ENCODE assay signal across 8 cellular contexts in the genomic region with DNA sequence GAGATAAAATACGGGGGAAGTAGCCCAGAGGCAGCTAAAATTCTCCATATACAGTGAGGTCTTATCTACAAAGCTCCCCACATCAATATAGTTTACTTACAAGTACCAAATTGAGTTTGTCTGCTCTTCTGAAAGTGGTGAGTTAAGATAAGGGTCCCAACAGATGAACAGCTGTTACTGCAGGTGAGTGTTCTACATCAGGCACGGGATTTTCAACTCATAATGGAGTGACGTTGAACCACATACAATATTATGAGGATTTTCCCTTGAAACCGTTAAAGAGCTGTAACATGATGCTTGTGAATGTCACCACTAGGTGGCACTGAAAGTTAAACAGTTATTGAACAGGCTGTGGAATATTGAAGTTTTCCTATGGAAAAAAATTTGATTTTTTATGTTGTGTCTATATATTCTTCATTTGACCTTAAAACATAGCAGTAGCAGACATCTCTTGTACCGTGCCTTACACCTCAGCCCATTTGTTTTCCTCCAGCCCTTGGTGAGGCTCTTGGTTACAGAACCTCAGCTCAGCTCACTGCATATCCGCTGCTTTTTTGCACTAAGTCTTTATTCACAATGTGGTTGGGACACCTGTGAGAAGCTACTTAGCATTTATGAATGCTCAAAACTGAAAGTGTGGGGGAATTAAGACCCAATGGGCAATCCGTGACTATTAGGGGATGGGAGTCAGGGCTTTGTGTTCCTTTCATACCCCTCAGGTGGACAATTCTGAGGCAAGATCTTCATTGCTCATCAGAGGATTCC. TPM values are rescaled to one million over a fixed set of nuclear protein-coding genes. Genes with fewer than 3 reads are reported as not detected.
DNase-seq lines count a peak whose midpoint lies in the region; ATAC-seq and TF ChIP-seq lines count a peak whose summit lies in the region.

No MANE protein-coding gene starts in this region.

- no peak overlapping the region for H3K4me3 Mint-ChIP-seq in activated T-cell treated with anti-CD3 and anti-CD28 coated beads, Interleukin-2, amount 50 U/mL, for 4 hours

- no peak for DNase-seq in activated T-cell treated with anti-CD3 and anti-CD28 coated beads, Interleukin-2, amount 50 U/mL, for 4 hours
- no peak for DNase-seq in activated T-cell treated with anti-CD3 and anti-CD28 coated beads, Interleukin-2, amount 50 U/mL, for 48 hours
- peak; percentile 40 to 59 for DNase-seq in NCI-H446 (lab: John Stamatoyannopoulos, UW)
- DNase-seq in astrocyte of the hippocampus (ENCODE audit: low read depth, low spot score): peak; percentile 72
- peak; percentile 63 for DNase-seq in iris pigment epithelial cell (ENCODE audit: low read depth)
- DNase-seq in stomach: no peak
- no peak for DNase-seq in C1 segment of cervical spinal cord (lab: John Stamatoyannopoulos, UW)

- POLR2A ChIA-PET in HEK293 (lab: Yijun Ruan, JAX): no interaction called here

- no peaks in the 10 kb centered on the region for H3K36me3 Mint-ChIP-seq in activated T-cell treated with anti-CD3 and anti-CD28 coated beads, Interleukin-2, amount 50 U/mL, for 4 hours (ENCODE audit: insufficient read depth)

- CTCF ChIA-PET in HEK293 (lab: Yijun Ruan, JAX): interaction anchor here (0.6 to 2.7 kb wide), 34 partner anchors 8 to 1739 kb away, joined by 3 to 12 read pairs (median 4); no protein-coding TSS in a partner anchor

- TF ChIP-seq POLR2A in stomach (IDR thresholded peaks at IDR 0.05): no peak

- H3K4me1 Mint-ChIP-seq in activated T-cell treated with anti-CD3 and anti-CD28 coated beads, Interleukin-2, amount 50 U/mL, for 4 hours (ENCODE audit: low read depth): peaks cover 11% of the 10 kb centered on the region

- H3K27ac ChIP-seq in HEK293 (ENCODE audit: extremely low read depth, low read depth, low read length) (no peak overlapping the region), stomach (no peak overlapping the region)

- H3K4me1 ChIP-seq in HEK293 (ENCODE audit: control insufficient read depth, insufficient read depth, low read length) (no peaks in the 10 kb centered on the region), stomach (peaks cover 0 to 6% (median 1%) of the 10 kb centered on the region in 4 donors)

- 5 to 17% (median 15%) methylated on average over 7 of the region's 7 CpGs for WGBS in stomach, 5 donors

- H3K9me3 ChIP-seq in HEK293 (ENCODE audit: control insufficient read depth, insufficient read depth, low read depth, low read length) (no peaks in the 10 kb centered on the region), stomach (no peaks in the 10 kb centered on the region)

- peak; percentile 71 to 89 for ATAC-seq in activated T-cell treated with anti-CD3 and anti-CD28 coated beads, Interleukin-2, amount 50 U/mL, for 4 hours

- no peaks in the 10 kb centered on the region for H3K27me3 ChIP-seq in stomach

- TF ChIP-seq CTCF in HEK293 (tag by site-specific recombination; IDR thresholded peaks at IDR 0.05): peak; percentile 47
- TF ChIP-seq CTCF in stomach (IDR thresholded peaks at IDR 0.05): peak in 5 of 7 experiments; percentile 43 to 79 (median 59)

- no peaks in the 10 kb centered on the region for H3K9me3 Mint-ChIP-seq in activated T-cell treated with anti-CD3 and anti-CD28 coated beads, Interleukin-2, amount 50 U/mL, for 4 hours

- peaks cover 27% of the 10 kb centered on the region for H3K27me3 Mint-ChIP-seq in activated T-cell treated with anti-CD3 and anti-CD28 coated beads, Interleukin-2, amount 50 U/mL, for 4 hours (ENCODE audit: low read depth)

- intact Hi-C loops in stomach (cut with DNase I; ENCODE audit: low total_unique reads): loop anchor here (5.0 to 10.0 kb wide), 2 partner anchors 793 to 871 kb away; partner anchors contain the start of gene AIM2

- no peak overlapping the region for H3K4me3 ChIP-seq in HEK293 (ENCODE audit: low read depth, low read length)
- H3K4me3 ChIP-seq in stomach: no peak overlapping the region

- TF ChIP-seq EP300 in stomach (IDR thresholded peaks at IDR 0.05): no peak

- H3K36me3 ChIP-seq in HEK293 (ENCODE audit: control insufficient read depth in 2 of 2, insufficient read depth in 1 of 2, low read length in 2 of 2) (no peaks in the 10 kb centered on the region), stomach (no peaks in the 10 kb centered on the region)

TF ChIP-seq in HEK293, 187 proteins besides CTCF, POLR2A, EP300 and RAD21 (continues in another document):
- TF ChIP-seq ZNF544 (tag by site-specific recombination; IDR thresholded peaks at IDR 0.05) (no peak), ZNF837 (tag by site-specific recombination; IDR thresholded peaks at IDR 0.05) (no peak), PRDM1 (tag by site-specific recombination; IDR thresholded peaks at IDR 0.05) (no peak), EGR2 (tag by site-specific recombination; IDR thresholded peaks at IDR 0.05; ENCODE audit: low read depth) (no peak), ZNF155 (tag by site-specific recombination; IDR thresholded peaks at IDR 0.05) (no peak), ZNF660 (tag by site-specific recombination; IDR thresholded peaks at IDR 0.05) (0 out of 2 replicates have a peak, but pooled peaks have one; percentile 63), SCRT1 (tag by site-specific recombination; IDR thresholded peaks at IDR 0.05; ENCODE audit: borderline replicate concordance) (no peak), ZNF341 (tag by site-specific recombination; IDR thresholded peaks at IDR 0.05; ENCODE audit: low read depth) (no peak), ZNF121 (tag by site-specific recombination; IDR thresholded peaks at IDR 0.05) (no peak), YY2 (tag by site-specific recombination; IDR thresholded peaks at IDR 0.05) (no peak), KLF10 (tag by site-specific recombination; IDR thresholded peaks at IDR 0.05) (no peak), ZIC2 (tag by site-specific recombination; IDR thresholded peaks at IDR 0.05) (no peak), MEIS1 (CRISPR knock-in tag; IDR thresholded peaks at IDR 0.05; ENCODE audit: borderline replicate concordance) (no peak), SETDB1 (IDR thresholded peaks at IDR 0.05; ENCODE audit: insufficient read length, low read length) (no peak), ZNF140 (tag by site-specific recombination; IDR thresholded peaks at IDR 0.05) (no peak), ZNF654 (tag by site-specific recombination; IDR thresholded peaks at IDR 0.05; ENCODE audit: low read depth) (peak; percentile 72), ZNF248 (tag by site-specific recombination; IDR thresholded peaks at IDR 0.05) (no peak), ZNF266 (tag by site-specific recombination; IDR thresholded peaks at IDR 0.05; ENCODE audit: low read depth) (no peak), IKZF3 (tag by site-specific recombination; IDR thresholded peaks at IDR 0.05) (peak; percentile 47; the same call in 1 of the 2 replicates), ZNF707 (tag by site-specific recombination; IDR thresholded peaks at IDR 0.05) (no peak), BCL6B (tag by site-specific recombination; IDR thresholded peaks at IDR 0.05) (no peak), FEZF1 (tag by site-specific recombination; IDR thresholded peaks at IDR 0.05) (no peak), ZBTB21 (tag by site-specific recombination; IDR thresholded peaks at IDR 0.05) (peak; percentile 36; the same call in 1 of the 2 replicates)
- TF ChIP-seq, protein P1, sequence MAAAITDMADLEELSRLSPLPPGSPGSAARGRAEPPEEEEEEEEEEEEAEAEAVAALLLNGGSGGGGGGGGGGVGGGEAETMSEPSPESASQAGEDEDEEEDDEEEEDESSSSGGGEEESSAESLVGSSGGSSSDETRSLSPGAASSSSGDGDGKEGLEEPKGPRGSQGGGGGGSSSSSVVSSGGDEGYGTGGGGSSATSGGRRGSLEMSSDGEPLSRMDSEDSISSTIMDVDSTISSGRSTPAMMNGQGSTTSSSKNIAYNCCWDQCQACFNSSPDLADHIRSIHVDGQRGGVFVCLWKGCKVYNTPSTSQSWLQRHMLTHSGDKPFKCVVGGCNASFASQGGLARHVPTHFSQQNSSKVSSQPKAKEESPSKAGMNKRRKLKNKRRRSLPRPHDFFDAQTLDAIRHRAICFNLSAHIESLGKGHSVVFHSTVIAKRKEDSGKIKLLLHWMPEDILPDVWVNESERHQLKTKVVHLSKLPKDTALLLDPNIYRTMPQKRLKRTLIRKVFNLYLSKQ (tag by site-specific recombination; IDR thresholded peaks at IDR 0.05; ENCODE audit: borderline replicate concordance): no peak
- TF ChIP-seq, protein P2, sequence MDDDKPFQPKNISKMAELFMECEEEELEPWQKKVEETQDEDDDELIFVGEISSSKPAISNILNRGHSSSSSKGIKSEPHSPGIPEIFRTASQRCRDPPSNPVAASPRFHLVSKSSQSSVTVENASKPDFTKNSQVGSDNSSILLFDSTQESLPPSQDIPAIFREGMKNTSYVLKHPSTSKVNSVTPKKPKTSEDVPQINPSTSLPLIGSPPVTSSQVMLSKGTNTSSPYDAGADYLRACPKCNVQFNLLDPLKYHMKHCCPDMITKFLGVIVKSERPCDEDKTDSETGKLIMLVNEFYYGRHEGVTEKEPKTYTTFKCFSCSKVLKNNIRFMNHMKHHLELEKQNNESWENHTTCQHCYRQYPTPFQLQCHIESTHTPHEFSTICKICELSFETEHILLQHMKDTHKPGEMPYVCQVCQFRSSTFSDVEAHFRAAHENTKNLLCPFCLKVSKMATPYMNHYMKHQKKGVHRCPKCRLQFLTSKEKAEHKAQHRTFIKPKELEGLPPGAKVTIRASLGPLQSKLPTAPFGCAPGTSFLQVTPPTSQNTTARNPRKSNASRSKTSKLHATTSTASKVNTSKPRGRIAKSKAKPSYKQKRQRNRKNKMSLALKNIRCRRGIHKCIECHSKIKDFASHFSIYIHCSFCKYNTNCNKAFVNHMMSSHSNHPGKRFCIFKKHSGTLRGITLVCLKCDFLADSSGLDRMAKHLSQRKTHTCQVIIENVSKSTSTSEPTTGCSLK (tag by site-specific recombination; IDR thresholded peaks at IDR 0.05): no peak

RNA-seq across cellular contexts. Expression of gene CD1D, which starts 23.2 kb away (rescaled TPM):
- total RNA-seq in activated T-cell treated with anti-CD3 and anti-CD28 coated beads, Interleukin-2, amount 50 U/mL, for 4 hours: not detected
- total RNA-seq in stomach: 1 to 10 TPM in 2 of 5 donors, not detected in 3; 1.9 to 2.6 TPM
- polyA plus RNA-seq in stomach: 1 to 10 TPM in 1 of 3 donors, under 1 TPM in 2; 0.93 to 2.1 (median 1.00) TPM

RNA-seq across cellular contexts. Expression of gene CD1A, which starts 50.3 kb away (rescaled TPM):
- not detected for total RNA-seq in activated T-cell treated with anti-CD3 and anti-CD28 coated beads, Interleukin-2, amount 50 U/mL, for 4 hours
- not detected for total RNA-seq in stomach
- under 1 TPM in 1 of 3 donors, not detected in 2; 0.10 TPM for polyA plus RNA-seq in stomach

Comparison
In these comparisons a context has a peak if more than half of its experiments do, and no peak if none do; other contexts are left out.
1. DNase-seq: peak in NCI-H446 (2 of 2), astrocyte of the hippocampus (single experiment) and iris pigment epithelial cell (single experiment); none in activated T-cell treated with anti-CD3 and anti-CD28 coated beads, Interleukin-2, amount 50 U/mL, for 4 hours (single experiment), activated T-cell treated with anti-CD3 and anti-CD28 coated beads, Interleukin-2, amount 50 U/mL, for 48 hours (0 of 2), stomach (single experiment) and C1 segment of cervical spinal cord (0 of 14).